2 cellular contexts compared by ENCODE assay signal in genomic region chr4:1012031-1012739, GRCh38.
A peak's percentile ranks its signal among the peaks of the same experiment; 100 is the strongest.
TF ChIP-seq lines count a peak whose summit lies in the region.

No MANE protein-coding gene starts in this region.

TF ChIP-seq in GM23338, 12 proteins besides CTCF, POLR2A, EP300 and RAD21:
- TF ChIP-seq ETS1 (IDR thresholded peaks at IDR 0.05) = no peak
- TF ChIP-seq POLR2AphosphoS5 (IDR thresholded peaks at IDR 0.05; ENCODE audit: low read depth) = no peak
- no peak for TF ChIP-seq JUNB (IDR thresholded peaks at IDR 0.05; ENCODE audit: unreplicated experiment)
- TF ChIP-seq NANOG (IDR thresholded peaks at IDR 0.05; ENCODE audit: borderline replicate concordance) = no peak
- no peak for TF ChIP-seq EZH2 (IDR thresholded peaks at IDR 0.05; ENCODE audit: low read depth, unreplicated experiment)
- TF ChIP-seq STAT1 (IDR thresholded peaks at IDR 0.05; ENCODE audit: unreplicated experiment) = no peak

TF ChIP-seq in HepG2, 621 proteins besides CTCF, POLR2A, EP300 and RAD21 (continues in another document):
- TF ChIP-seq ZNF253 (CRISPR knock-in tag; IDR thresholded peaks at IDR 0.05; ENCODE audit: borderline replicate concordance) (no peak), KLF6 (CRISPR knock-in tag; IDR thresholded peaks at IDR 0.05) (no peak), ZBTB33 (CRISPR knock-in tag; IDR thresholded peaks at IDR 0.05) (0 out of 2 replicates have a peak, but pooled peaks have one; percentile 55), ZNF761 (CRISPR knock-in tag; conservative IDR thresholded peaks at IDR 0.05) (no peak), SMARCE1 (IDR thresholded peaks at IDR 0.05; ENCODE audit: borderline replicate concordance) (no peak), NFRKB (IDR thresholded peaks at IDR 0.05) (no peak), RBAK (CRISPR knock-in tag; IDR thresholded peaks at IDR 0.05) (no peak), HNRNPLL (IDR thresholded peaks at IDR 0.05; ENCODE audit: low read depth, low read length, poor library complexity, severe bottlenecking) (peak; percentile 97), CC2D1A (CRISPR knock-in tag; IDR thresholded peaks at IDR 0.05) (no peak), CBX5 (CRISPR knock-in tag; IDR thresholded peaks at IDR 0.05; ENCODE audit: borderline replicate concordance) (no peak), HDAC1 (CRISPR knock-in tag; IDR thresholded peaks at IDR 0.05) (no peak), MYC (CRISPR knock-in tag; IDR thresholded peaks at IDR 0.05; ENCODE audit: borderline replicate concordance) (peak; percentile 47; the same call in 1 of the 2 replicates), SOX13 (IDR thresholded peaks at IDR 0.05) (no peak), SOX13 (CRISPR knock-in tag; conservative IDR thresholded peaks at IDR 0.05 in 1 of 2, IDR thresholded peaks at IDR 0.05 in 1 of 2) (peak in 1 of 2 experiments; percentile 31; a peak in 1 of 4 replicates), ELF4 (CRISPR knock-in tag; IDR thresholded peaks at IDR 0.05; ENCODE audit: borderline replicate concordance) (no peak), HNRNPL (IDR thresholded peaks at IDR 0.05; ENCODE audit: low read depth, low read length) (peak; percentile 63; the same call in 1 of the 2 replicates), MAFG (CRISPR knock-in tag; IDR thresholded peaks at IDR 0.05) (no peak), ZNF260 (CRISPR knock-in tag; IDR thresholded peaks at IDR 0.05; ENCODE audit: borderline replicate concordance, low read depth) (no peak), ZNF383 (CRISPR knock-in tag; IDR thresholded peaks at IDR 0.05; ENCODE audit: borderline replicate concordance) (no peak), ZFY (CRISPR knock-in tag; IDR thresholded peaks at IDR 0.05) (peak; percentile 11; the same call in 1 of the 2 replicates), ZFX (CRISPR knock-in tag; IDR thresholded peaks at IDR 0.05; ENCODE audit: low read depth) (0 out of 2 replicates have a peak, but pooled peaks have one; percentile 22), MZF1 (CRISPR knock-in tag; IDR thresholded peaks at IDR 0.05; ENCODE audit: borderline replicate concordance) (no peak), PPARG (CRISPR knock-in tag; conservative IDR thresholded peaks at IDR 0.05) (no peak), ZMYM3 (CRISPR knock-in tag; IDR thresholded peaks at IDR 0.05) (no peak), SRSF1 (optimal IDR thresholded peaks at IDR 0.05; ENCODE audit: low read depth, low read length) (peak; percentile 52), SALL2 (CRISPR knock-in tag; IDR thresholded peaks at IDR 0.05) (no peak), ZNF710 (CRISPR knock-in tag; IDR thresholded peaks at IDR 0.05; ENCODE audit: borderline replicate concordance) (no peak), FOXK2 (IDR thresholded peaks at IDR 0.05) (no peak), ZBTB38 (CRISPR knock-in tag; IDR thresholded peaks at IDR 0.05) (peak; percentile 36; the same call in 1 of the 2 replicates), ETS1 (CRISPR knock-in tag; IDR thresholded peaks at IDR 0.05) (no peak), ZNF737 (CRISPR knock-in tag; IDR thresholded peaks at IDR 0.05; ENCODE audit: borderline replicate concordance) (no peak), GABPB1 (CRISPR knock-in tag; IDR thresholded peaks at IDR 0.05) (peak; percentile 21; the same call in 1 of the 2 replicates), ZNF567 (CRISPR knock-in tag; IDR thresholded peaks at IDR 0.05; ENCODE audit: borderline replicate concordance) (no peak), NAIF1 (CRISPR knock-in tag; IDR thresholded peaks at IDR 0.05; ENCODE audit: borderline replicate concordance) (0 out of 2 replicates have a peak, but pooled peaks have one; percentile 39)
- TF ChIP-seq, protein P1, sequence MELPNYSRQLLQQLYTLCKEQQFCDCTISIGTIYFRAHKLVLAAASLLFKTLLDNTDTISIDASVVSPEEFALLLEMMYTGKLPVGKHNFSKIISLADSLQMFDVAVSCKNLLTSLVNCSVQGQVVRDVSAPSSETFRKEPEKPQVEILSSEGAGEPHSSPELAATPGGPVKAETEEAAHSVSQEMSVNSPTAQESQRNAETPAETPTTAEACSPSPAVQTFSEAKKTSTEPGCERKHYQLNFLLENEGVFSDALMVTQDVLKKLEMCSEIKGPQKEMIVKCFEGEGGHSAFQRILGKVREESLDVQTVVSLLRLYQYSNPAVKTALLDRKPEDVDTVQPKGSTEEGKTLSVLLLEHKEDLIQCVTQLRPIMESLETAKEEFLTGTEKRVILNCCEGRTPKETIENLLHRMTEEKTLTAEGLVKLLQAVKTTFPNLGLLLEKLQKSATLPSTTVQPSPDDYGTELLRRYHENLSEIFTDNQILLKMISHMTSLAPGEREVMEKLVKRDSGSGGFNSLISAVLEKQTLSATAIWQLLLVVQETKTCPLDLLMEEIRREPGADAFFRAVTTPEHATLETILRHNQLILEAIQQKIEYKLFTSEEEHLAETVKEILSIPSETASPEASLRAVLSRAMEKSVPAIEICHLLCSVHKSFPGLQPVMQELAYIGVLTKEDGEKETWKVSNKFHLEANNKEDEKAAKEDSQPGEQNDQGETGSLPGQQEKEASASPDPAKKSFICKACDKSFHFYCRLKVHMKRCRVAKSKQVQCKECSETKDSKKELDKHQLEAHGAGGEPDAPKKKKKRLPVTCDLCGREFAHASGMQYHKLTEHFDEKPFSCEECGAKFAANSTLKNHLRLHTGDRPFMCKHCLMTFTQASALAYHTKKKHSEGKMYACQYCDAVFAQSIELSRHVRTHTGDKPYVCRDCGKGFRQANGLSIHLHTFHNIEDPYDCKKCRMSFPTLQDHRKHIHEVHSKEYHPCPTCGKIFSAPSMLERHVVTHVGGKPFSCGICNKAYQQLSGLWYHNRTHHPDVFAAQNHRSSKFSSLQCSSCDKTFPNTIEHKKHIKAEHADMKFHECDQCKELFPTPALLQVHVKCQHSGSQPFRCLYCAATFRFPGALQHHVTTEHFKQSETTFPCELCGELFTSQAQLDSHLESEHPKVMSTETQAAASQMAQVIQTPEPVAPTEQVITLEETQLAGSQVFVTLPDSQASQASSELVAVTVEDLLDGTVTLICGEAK (IDR thresholded peaks at IDR 0.05) = no peak
- TF ChIP-seq, protein P1 (CRISPR knock-in tag; IDR thresholded peaks at IDR 0.05) = no peak
- TF ChIP-seq, protein P2, sequence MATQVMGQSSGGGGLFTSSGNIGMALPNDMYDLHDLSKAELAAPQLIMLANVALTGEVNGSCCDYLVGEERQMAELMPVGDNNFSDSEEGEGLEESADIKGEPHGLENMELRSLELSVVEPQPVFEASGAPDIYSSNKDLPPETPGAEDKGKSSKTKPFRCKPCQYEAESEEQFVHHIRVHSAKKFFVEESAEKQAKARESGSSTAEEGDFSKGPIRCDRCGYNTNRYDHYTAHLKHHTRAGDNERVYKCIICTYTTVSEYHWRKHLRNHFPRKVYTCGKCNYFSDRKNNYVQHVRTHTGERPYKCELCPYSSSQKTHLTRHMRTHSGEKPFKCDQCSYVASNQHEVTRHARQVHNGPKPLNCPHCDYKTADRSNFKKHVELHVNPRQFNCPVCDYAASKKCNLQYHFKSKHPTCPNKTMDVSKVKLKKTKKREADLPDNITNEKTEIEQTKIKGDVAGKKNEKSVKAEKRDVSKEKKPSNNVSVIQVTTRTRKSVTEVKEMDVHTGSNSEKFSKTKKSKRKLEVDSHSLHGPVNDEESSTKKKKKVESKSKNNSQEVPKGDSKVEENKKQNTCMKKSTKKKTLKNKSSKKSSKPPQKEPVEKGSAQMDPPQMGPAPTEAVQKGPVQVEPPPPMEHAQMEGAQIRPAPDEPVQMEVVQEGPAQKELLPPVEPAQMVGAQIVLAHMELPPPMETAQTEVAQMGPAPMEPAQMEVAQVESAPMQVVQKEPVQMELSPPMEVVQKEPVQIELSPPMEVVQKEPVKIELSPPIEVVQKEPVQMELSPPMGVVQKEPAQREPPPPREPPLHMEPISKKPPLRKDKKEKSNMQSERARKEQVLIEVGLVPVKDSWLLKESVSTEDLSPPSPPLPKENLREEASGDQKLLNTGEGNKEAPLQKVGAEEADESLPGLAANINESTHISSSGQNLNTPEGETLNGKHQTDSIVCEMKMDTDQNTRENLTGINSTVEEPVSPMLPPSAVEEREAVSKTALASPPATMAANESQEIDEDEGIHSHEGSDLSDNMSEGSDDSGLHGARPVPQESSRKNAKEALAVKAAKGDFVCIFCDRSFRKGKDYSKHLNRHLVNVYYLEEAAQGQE (IDR thresholded peaks at IDR 0.05; ENCODE audit: borderline replicate concordance in 1 of 2, low read depth in 1 of 2, low read length in 2 of 2) = no peak
- TF ChIP-seq, protein P3, sequence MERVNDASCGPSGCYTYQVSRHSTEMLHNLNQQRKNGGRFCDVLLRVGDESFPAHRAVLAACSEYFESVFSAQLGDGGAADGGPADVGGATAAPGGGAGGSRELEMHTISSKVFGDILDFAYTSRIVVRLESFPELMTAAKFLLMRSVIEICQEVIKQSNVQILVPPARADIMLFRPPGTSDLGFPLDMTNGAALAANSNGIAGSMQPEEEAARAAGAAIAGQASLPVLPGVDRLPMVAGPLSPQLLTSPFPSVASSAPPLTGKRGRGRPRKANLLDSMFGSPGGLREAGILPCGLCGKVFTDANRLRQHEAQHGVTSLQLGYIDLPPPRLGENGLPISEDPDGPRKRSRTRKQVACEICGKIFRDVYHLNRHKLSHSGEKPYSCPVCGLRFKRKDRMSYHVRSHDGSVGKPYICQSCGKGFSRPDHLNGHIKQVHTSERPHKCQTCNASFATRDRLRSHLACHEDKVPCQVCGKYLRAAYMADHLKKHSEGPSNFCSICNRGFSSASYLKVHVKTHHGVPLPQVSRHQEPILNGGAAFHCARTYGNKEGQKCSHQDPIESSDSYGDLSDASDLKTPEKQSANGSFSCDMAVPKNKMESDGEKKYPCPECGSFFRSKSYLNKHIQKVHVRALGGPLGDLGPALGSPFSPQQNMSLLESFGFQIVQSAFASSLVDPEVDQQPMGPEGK (CRISPR knock-in tag; IDR thresholded peaks at IDR 0.05) = peak; percentile 86
- TF ChIP-seq, protein P4, sequence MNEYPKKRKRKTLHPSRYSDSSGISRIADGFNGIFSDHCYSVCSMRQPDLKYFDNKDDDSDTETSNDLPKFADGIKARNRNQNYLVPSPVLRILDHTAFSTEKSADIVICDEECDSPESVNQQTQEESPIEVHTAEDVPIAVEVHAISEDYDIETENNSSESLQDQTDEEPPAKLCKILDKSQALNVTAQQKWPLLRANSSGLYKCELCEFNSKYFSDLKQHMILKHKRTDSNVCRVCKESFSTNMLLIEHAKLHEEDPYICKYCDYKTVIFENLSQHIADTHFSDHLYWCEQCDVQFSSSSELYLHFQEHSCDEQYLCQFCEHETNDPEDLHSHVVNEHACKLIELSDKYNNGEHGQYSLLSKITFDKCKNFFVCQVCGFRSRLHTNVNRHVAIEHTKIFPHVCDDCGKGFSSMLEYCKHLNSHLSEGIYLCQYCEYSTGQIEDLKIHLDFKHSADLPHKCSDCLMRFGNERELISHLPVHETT (CRISPR knock-in tag; conservative IDR thresholded peaks at IDR 0.05) = no peak
